ENCODE assay signal across 1 cellular context in the genomic region with DNA sequence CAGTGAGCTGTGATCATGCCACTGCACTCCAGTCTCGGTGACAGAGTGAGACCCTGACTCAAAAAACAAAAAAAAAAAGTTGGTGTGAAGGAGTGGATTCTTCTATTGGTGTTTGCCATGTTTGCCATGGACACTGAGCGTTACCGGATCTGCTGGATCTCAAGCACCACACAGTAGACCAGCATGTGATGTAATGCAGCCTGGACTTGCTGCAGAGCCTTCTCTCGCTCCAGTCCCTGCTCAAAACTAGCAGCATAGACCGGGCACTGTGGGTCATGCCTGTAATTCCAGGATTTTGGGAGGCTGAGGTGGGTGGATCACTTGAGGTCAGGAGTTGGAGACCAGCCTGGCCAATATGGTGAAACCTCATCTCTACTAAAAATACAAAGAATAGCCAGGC.
TF ChIP-seq lines count a peak whose summit lies in the region.

No MANE protein-coding gene starts in this region.

TF ChIP-seq in HepG2, 621 proteins besides CTCF, POLR2A, EP300 and RAD21:
- TF ChIP-seq ZNF7 (CRISPR knock-in tag; IDR thresholded peaks at IDR 0.05) (no peak), HIVEP1 (CRISPR knock-in tag; IDR thresholded peaks at IDR 0.05) (no peak), CEBPG (CRISPR knock-in tag; IDR thresholded peaks at IDR 0.05) (0 out of 2 replicates have a peak, but pooled peaks have one; percentile 15), PHF20 (CRISPR knock-in tag; IDR thresholded peaks at IDR 0.05) (no peak), MZF1 (CRISPR knock-in tag; IDR thresholded peaks at IDR 0.05; ENCODE audit: borderline replicate concordance) (no peak), ARNT (IDR thresholded peaks at IDR 0.05) (no peak), ZNF615 (CRISPR knock-in tag; IDR thresholded peaks at IDR 0.05; ENCODE audit: borderline replicate concordance) (no peak), ISX (CRISPR knock-in tag; conservative IDR thresholded peaks at IDR 0.05) (no peak), MBNL3 (CRISPR knock-in tag; conservative IDR thresholded peaks at IDR 0.05) (no peak)
- TF ChIP-seq, protein P1, sequence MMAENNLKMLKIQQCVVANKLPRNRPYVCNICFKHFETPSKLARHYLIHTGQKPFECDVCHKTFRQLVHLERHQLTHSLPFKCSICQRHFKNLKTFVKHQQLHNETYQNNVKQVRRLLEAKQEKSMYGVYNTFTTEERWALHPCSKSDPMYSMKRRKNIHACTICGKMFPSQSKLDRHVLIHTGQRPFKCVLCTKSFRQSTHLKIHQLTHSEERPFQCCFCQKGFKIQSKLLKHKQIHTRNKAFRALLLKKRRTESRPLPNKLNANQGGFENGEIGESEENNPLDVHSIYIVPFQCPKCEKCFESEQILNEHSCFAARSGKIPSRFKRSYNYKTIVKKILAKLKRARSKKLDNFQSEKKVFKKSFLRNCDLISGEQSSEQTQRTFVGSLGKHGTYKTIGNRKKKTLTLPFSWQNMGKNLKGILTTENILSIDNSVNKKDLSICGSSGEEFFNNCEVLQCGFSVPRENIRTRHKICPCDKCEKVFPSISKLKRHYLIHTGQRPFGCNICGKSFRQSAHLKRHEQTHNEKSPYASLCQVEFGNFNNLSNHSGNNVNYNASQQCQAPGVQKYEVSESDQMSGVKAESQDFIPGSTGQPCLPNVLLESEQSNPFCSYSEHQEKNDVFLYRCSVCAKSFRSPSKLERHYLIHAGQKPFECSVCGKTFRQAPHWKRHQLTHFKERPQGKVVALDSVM (CRISPR knock-in tag; IDR thresholded peaks at IDR 0.05) = peak; percentile 14; the same call in 1 of the 2 replicates
- TF ChIP-seq, protein P2, sequence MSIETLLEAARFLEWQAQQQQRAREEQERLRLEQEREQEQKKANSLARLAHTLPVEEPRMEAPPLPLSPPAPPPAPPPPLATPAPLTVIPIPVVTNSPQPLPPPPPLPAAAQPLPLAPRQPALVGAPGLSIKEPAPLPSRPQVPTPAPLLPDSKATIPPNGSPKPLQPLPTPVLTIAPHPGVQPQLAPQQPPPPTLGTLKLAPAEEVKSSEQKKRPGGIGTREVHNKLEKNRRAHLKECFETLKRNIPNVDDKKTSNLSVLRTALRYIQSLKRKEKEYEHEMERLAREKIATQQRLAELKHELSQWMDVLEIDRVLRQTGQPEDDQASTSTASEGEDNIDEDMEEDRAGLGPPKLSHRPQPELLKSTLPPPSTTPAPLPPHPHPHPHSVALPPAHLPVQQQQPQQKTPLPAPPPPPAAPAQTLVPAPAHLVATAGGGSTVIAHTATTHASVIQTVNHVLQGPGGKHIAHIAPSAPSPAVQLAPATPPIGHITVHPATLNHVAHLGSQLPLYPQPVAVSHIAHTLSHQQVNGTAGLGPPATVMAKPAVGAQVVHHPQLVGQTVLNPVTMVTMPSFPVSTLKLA (IDR thresholded peaks at IDR 0.05) = no peak
